Comparison of ENCODE assay signal across 16 cellular contexts in the genomic region with DNA sequence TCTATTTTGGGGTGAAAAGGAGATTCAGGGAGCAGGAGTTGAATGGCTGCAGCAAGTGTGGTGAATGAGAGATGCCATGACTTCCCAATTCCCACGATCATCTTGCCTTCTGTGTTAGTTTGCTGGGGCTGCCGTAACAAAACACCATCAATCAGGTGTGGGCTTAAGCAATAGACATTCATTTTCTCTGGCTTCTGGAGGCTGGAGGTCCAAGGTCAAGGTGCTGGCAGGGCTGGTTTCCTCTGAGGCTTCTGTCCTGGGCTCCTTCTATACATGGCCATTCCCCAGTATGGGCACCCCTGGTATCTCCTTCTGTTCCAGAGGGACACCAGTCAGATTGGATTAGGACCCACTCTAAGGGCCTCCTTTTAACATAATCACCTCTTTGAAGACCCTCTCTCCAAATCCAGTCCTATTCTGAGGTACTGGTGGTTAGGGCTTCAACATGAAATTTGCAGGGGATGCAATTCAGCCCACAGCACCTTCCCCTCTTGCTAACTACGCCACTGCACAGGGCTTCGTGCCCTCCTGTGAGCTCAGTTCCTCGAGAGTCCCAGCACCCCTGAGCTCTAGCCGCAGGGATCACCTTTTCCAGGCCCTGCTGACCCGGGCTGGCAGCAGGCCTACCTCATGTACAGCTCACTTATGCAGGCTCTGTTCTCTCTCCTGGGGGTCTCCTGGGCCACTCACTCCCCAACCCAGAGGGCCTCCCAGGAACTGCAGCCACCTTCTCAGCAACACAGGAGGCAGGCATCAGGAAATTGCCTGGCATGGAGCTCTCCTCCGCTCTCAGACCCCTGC. TPM values are rescaled to one million over a fixed set of nuclear protein-coding genes. Genes with fewer than 3 reads are reported as not detected.
DNase-seq lines count a peak whose midpoint lies in the region; ATAC-seq and TF ChIP-seq lines count a peak whose summit lies in the region.
"Had no signal": no experiment of that assay in that cellular context is flagged by ENCODE, and none has a peak within 500 bp of the region (broad histone marks: within the 10 kb centered on the region; RNA-seq: fewer than 3 reads in every experiment).

No MANE protein-coding gene starts in this region.

- intact Hi-C loops in Right ventricle myocardium superior (cut with DNase I), result no loop called here

- no peaks in the 10 kb centered on the region for H3K4me1 ChIP-seq in right atrium auricular region
- H3K4me1 ChIP-seq: Caco-2 had no signal

- H3K27ac Mint-ChIP-seq in WTC11, result no peak overlapping the region
- peak overlapping the region; percentile 84 for H3K27ac Mint-ChIP-seq in neural crest cell (ENCODE audit: unreplicated experiment)
- H3K27ac Mint-ChIP-seq: CD8-positive, alpha-beta memory T cell had no signal

- H3K27me3 ChIP-seq in right atrium auricular region, result no peaks in the 10 kb centered on the region
- H3K27me3 ChIP-seq: BLaER1 had no signal

- peaks cover 21% of the 10 kb centered on the region for H3K27me3 Mint-ChIP-seq in WTC11 (ENCODE audit: low read depth)
- H3K27me3 Mint-ChIP-seq in neural crest cell (ENCODE audit: low read depth), result peaks cover 50% of the 10 kb centered on the region

- H3K4me1 Mint-ChIP-seq in WTC11 (no peaks in the 10 kb centered on the region), neural crest cell (no peaks in the 10 kb centered on the region)
- H3K4me1 Mint-ChIP-seq: CD8-positive, alpha-beta memory T cell had no signal

- H3K9me3 Mint-ChIP-seq in WTC11 (no peaks in the 10 kb centered on the region), neural crest cell (no peaks in the 10 kb centered on the region)

- POLR2A ChIA-PET in WTC11 (lab: Charles Lee), result no interaction called here

- no peaks in the 10 kb centered on the region for H3K36me3 Mint-ChIP-seq in WTC11
- no peaks in the 10 kb centered on the region for H3K36me3 Mint-ChIP-seq in neural crest cell (ENCODE audit: low read depth)
- H3K36me3 Mint-ChIP-seq: CD8-positive, alpha-beta memory T cell had no signal

- H3K27ac ChIP-seq in right atrium auricular region, result no peak overlapping the region
- H3K27ac ChIP-seq: BLaER1, HL-60 had no signal

- H3K4me3 ChIP-seq in right atrium auricular region, result no peak overlapping the region
- H3K4me3 ChIP-seq: BLaER1, K562 had no signal

- H3K36me3 ChIP-seq in right atrium auricular region, result no peaks in the 10 kb centered on the region
- H3K36me3 ChIP-seq: BLaER1 had no signal

- no peak for TF ChIP-seq CTCF in right atrium auricular region (IDR thresholded peaks at IDR 0.05)
- TF ChIP-seq CTCF in WTC11 (IDR thresholded peaks at IDR 0.05), result no peak
- no peak for TF ChIP-seq CTCF in neural crest cell (conservative IDR thresholded peaks at IDR 0.05)

- DNase-seq in right atrium auricular region (ENCODE audit: low spot score) (peak; percentile 40), Right ventricle myocardium superior (no peak), WTC11 (ENCODE audit: low spot score) (no peak), neural crest cell (ENCODE audit: low read depth, low spot score) (no peak), MV-4-11 (lab: John Stamatoyannopoulos, UW) (no peak)
- DNase-seq: 8988T; AML-193; Caco-2; CD8-positive, alpha-beta memory T cell; DND-41; GDM1 had no signal

- H3K4me3 Mint-ChIP-seq in WTC11, result no peak overlapping the region
- H3K4me3 Mint-ChIP-seq in neural crest cell, result no peak overlapping the region
- H3K4me3 Mint-ChIP-seq: CD8-positive, alpha-beta memory T cell had no signal

- H3K9me3 ChIP-seq in right atrium auricular region, result peaks cover 0 to under 1% of the 10 kb centered on the region in 2 donors
- H3K9me3 ChIP-seq: BLaER1, Caco-2 had no signal

- ATAC-seq in Right ventricle myocardium superior (ENCODE audit: poor library complexity) (no peak), WTC11 (peak; percentile 26; the same call in 1 of the 2 replicates), HG03135 (IDR thresholded peaks at IDR 0.05; ENCODE audit: unreplicated experiment) (no peak), HG02678 (IDR thresholded peaks at IDR 0.05; ENCODE audit: unreplicated experiment) (no peak)
- ATAC-seq: K562 had no signal

- CTCF ChIA-PET in WTC11 (lab: Charles Lee), result interaction anchor here (0.6 to 1.3 kb wide), 6 partner anchors 10 to 164 kb away, joined by 3 to 4 read pairs (median 4); no protein-coding TSS in a partner anchor

TF ChIP-seq in WTC11, 78 proteins besides CTCF, POLR2A, EP300 and RAD21:
- TF ChIP-seq TEAD4 (CRISPR knock-in tag; IDR thresholded peaks at IDR 0.05), result no peak
TF ChIP-seq in WTC11: peak in this region for 0.

RNA-seq across cellular contexts. Expression of a gene that starts 37.3 kb away (rescaled TPM):
- total RNA-seq in right atrium auricular region (not detected), Right ventricle myocardium superior (not detected), WTC11 (2021) (0.85 to 1.5 TPM (median 1.1 TPM) in 3 replicates), neural crest cell (2.1 and 2.6 TPM in 2 replicates)
- total RNA-seq: Caco-2; CD8-positive, alpha-beta memory T cell; K562 had no signal
